ENCODE assay signal across 23 cellular contexts in genomic region chr19:31944286-31944685, GRCh38.
A peak's percentile ranks its signal among the peaks of the same experiment; 100 is the strongest.
DNase-seq lines count a peak whose midpoint lies in the region; ATAC-seq and TF ChIP-seq lines count a peak whose summit lies in the region.
"Had no signal": no experiment of that assay in that cellular context is flagged by ENCODE, and none has a peak within 500 bp of the region (broad histone marks: within the 10 kb centered on the region; RNA-seq: fewer than 3 reads in every experiment).

No MANE protein-coding gene starts in this region.

- no peaks in the 10 kb centered on the region for H3K9me3 Mint-ChIP-seq in GM23338
- no peaks in the 10 kb centered on the region for H3K9me3 Mint-ChIP-seq in mesothelial cell of epicardium
- H3K9me3 Mint-ChIP-seq: CD4-positive, alpha-beta T cell; CD8-positive, alpha-beta T cell had no signal

- H3K27me3 Mint-ChIP-seq in GM23338 (ENCODE audit: insufficient read depth, low read depth, poor library complexity) (no peaks in the 10 kb centered on the region), mesothelial cell of epicardium (ENCODE audit: low read depth) (no peaks in the 10 kb centered on the region)
- H3K27me3 Mint-ChIP-seq: B cell; CD4-positive, alpha-beta T cell had no signal

- H3K36me3 Mint-ChIP-seq in GM23338 (ENCODE audit: low read depth) (no peaks in the 10 kb centered on the region), mesothelial cell of epicardium (no peaks in the 10 kb centered on the region)
- H3K36me3 Mint-ChIP-seq: CD8-positive, alpha-beta T cell had no signal

- no peaks in the 10 kb centered on the region for H3F3A ChIP-seq in GM23338 (replicated peaks; ENCODE audit: low read depth)

- TF ChIP-seq CTCF in GM23338 (conservative IDR thresholded peaks at IDR 0.05; ENCODE audit: low read depth in 2 of 2) (no peak), mesothelial cell of epicardium (IDR thresholded peaks at IDR 0.05; ENCODE audit: unreplicated experiment) (no peak), osteoblast (IDR thresholded peaks at IDR 0.05; ENCODE audit: extremely low read depth, low read depth, low read length) (no peak), right atrium auricular region (IDR thresholded peaks at IDR 0.05) (no peak)

- no peak overlapping the region for H3K4me3 Mint-ChIP-seq in GM23338
- no peak overlapping the region for H3K4me3 Mint-ChIP-seq in mesothelial cell of epicardium
- H3K4me3 Mint-ChIP-seq: B cell; CD4-positive, alpha-beta T cell; CD8-positive, alpha-beta T cell had no signal

- no peaks in the 10 kb centered on the region for H3K9me3 ChIP-seq in osteoblast (ENCODE audit: low read depth, low read length)
- no peaks in the 10 kb centered on the region for H3K9me3 ChIP-seq in right atrium auricular region
- H3K9me3 ChIP-seq: A549; BLaER1 treated with 17β-estradiol and CSF1 and Interleukin-3, amounts not matched to agents 10 nM and 100 nM had no signal

- H3K79me2 ChIP-seq in GM23338 (replicated peaks; ENCODE audit: insufficient read depth) = no peaks in the 10 kb centered on the region
- H3K79me2 ChIP-seq in osteoblast (ENCODE audit: insufficient read depth, low read length) = no peaks in the 10 kb centered on the region

- H3K9me2 ChIP-seq in GM23338 (ENCODE audit: insufficient read depth) = peaks cover 6% of the 10 kb centered on the region; the same call in 1 of the 2 replicates

- no peak for DNase-seq in GM23338 (ENCODE audit: low spot score)
- DNase-seq in iPS-NIHi7 (ENCODE audit: extremely low spot score) = peak; percentile 1
- no peak for DNase-seq in mesothelial cell of epicardium (ENCODE audit: low spot score in 2 of 2, unreplicated experiment in 2 of 2)
- DNase-seq in osteoblast (ENCODE audit: insufficient read length, low spot score, missing footprints) = peak; percentile 34
- DNase-seq in NCI-H748 treated with DMSO at 0.1 percent for 48 hours (lab: John Stamatoyannopoulos, UW) = no peak
- no peak for DNase-seq in right atrium auricular region (ENCODE audit: low spot score)
- no peak for DNase-seq in activated naive CD4-positive, alpha-beta T cell treated with anti-CD3 and anti-CD28 coated beads, Interleukin-2, amount 50 U/mL, for 16 hours
- DNase-seq: AML-193; CD4-positive, alpha-beta T cell; CD8-positive, alpha-beta T cell; DMS 273 treated with DMSO at 0.1 percent for 48 hours; DMS153; DMS53; DMS79; DND-41; EL; GDM1 had no signal

- H3K4me1 ChIP-seq in GM23338 (ENCODE audit: insufficient read depth) (no peaks in the 10 kb centered on the region), osteoblast (ENCODE audit: insufficient read depth, low read length) (no peaks in the 10 kb centered on the region), right atrium auricular region (no peaks in the 10 kb centered on the region)
- H3K4me1 ChIP-seq: A549 had no signal

- no peaks in the 10 kb centered on the region for H4K20me1 ChIP-seq in GM23338 (replicated peaks; ENCODE audit: insufficient read depth)
- no peaks in the 10 kb centered on the region for H4K20me1 ChIP-seq in osteoblast (ENCODE audit: insufficient read depth, low read length)
- H4K20me1 ChIP-seq: BLaER1 treated with 17β-estradiol and CSF1 and Interleukin-3, amounts not matched to agents 10 nM and 100 nM had no signal

- ATAC-seq in GM23338 = no peak
- ATAC-seq: A549; CD8-positive, alpha-beta T cell; GM12878 had no signal

- H3K27ac ChIP-seq in GM23338 (ENCODE audit: low read depth) = no peak overlapping the region
- no peak overlapping the region for H3K27ac ChIP-seq in osteoblast (ENCODE audit: low read depth, low read length)
- H3K27ac ChIP-seq in right atrium auricular region = no peak overlapping the region
- H3K27ac ChIP-seq: 22Rv1; A549; BLaER1 treated with 17β-estradiol and CSF1 and Interleukin-3, amounts not matched to agents 10 nM and 100 nM; C4-2B had no signal

- H3K36me3 ChIP-seq in GM23338 (ENCODE audit: insufficient read depth) (no peaks in the 10 kb centered on the region), osteoblast (ENCODE audit: insufficient read depth, low read length) (no peaks in the 10 kb centered on the region), right atrium auricular region (no peaks in the 10 kb centered on the region)
- H3K36me3 ChIP-seq: BLaER1 treated with 17β-estradiol and CSF1 and Interleukin-3, amounts not matched to agents 10 nM and 100 nM had no signal

- no peaks in the 10 kb centered on the region for H3K27me3 ChIP-seq in GM23338 (ENCODE audit: insufficient read depth)
- no peaks in the 10 kb centered on the region for H3K27me3 ChIP-seq in osteoblast (ENCODE audit: insufficient read depth, low read length)
- H3K27me3 ChIP-seq in right atrium auricular region = no peaks in the 10 kb centered on the region
- H3K27me3 ChIP-seq: BLaER1 treated with 17β-estradiol and CSF1 and Interleukin-3, amounts not matched to agents 10 nM and 100 nM had no signal

- H3K4me1 Mint-ChIP-seq in GM23338 (peaks cover 7% of the 10 kb centered on the region), mesothelial cell of epicardium (peaks cover 71% of the 10 kb centered on the region)
- H3K4me1 Mint-ChIP-seq: B cell had no signal

- no peak overlapping the region for H3K27ac Mint-ChIP-seq in GM23338
- H3K27ac Mint-ChIP-seq in mesothelial cell of epicardium = peak overlapping the region; percentile 70
- H3K27ac Mint-ChIP-seq: B cell; CD4-positive, alpha-beta T cell; CD8-positive, alpha-beta T cell had no signal

- H3K4me3 ChIP-seq in GM23338 (no peak overlapping the region), osteoblast (ENCODE audit: insufficient read depth, low read length) (no peak overlapping the region), right atrium auricular region (no peak overlapping the region)
- H3K4me3 ChIP-seq: A549; BLaER1 treated with 17β-estradiol and CSF1 and Interleukin-3, amounts not matched to agents 10 nM and 100 nM; GM12878 had no signal

- H2AFZ ChIP-seq in GM23338 (0 out of 2 replicates have a peak overlapping the region, but pooled peaks have one; percentile 56), osteoblast (ENCODE audit: low read length) (no peak overlapping the region)

- no peak overlapping the region for H3K4me2 ChIP-seq in GM23338
- no peak overlapping the region for H3K4me2 ChIP-seq in osteoblast (ENCODE audit: insufficient read depth, low read length)
- H3K4me2 ChIP-seq: A549; BLaER1 treated with 17β-estradiol and CSF1 and Interleukin-3, amounts not matched to agents 10 nM and 100 nM had no signal

TF ChIP-seq in GM23338, 12 proteins besides CTCF, POLR2A, EP300 and RAD21 (continues in another document):
- TF ChIP-seq JUNB (IDR thresholded peaks at IDR 0.05; ENCODE audit: unreplicated experiment) = no peak
- TF ChIP-seq ZNF331 (CRISPR knock-in tag; IDR thresholded peaks at IDR 0.05; ENCODE audit: low read depth) = no peak
- TF ChIP-seq CREB1 (CRISPR knock-in tag; IDR thresholded peaks at IDR 0.05; ENCODE audit: low read depth) = no peak
- TF ChIP-seq, protein P1, sequence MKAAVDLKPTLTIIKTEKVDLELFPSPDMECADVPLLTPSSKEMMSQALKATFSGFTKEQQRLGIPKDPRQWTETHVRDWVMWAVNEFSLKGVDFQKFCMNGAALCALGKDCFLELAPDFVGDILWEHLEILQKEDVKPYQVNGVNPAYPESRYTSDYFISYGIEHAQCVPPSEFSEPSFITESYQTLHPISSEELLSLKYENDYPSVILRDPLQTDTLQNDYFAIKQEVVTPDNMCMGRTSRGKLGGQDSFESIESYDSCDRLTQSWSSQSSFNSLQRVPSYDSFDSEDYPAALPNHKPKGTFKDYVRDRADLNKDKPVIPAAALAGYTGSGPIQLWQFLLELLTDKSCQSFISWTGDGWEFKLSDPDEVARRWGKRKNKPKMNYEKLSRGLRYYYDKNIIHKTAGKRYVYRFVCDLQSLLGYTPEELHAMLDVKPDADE (IDR thresholded peaks at IDR 0.05) = no peak
- no peak for TF ChIP-seq NANOG (IDR thresholded peaks at IDR 0.05; ENCODE audit: borderline replicate concordance)
- TF ChIP-seq EZH2 (IDR thresholded peaks at IDR 0.05; ENCODE audit: low read depth, unreplicated experiment) = no peak
- TF ChIP-seq POLR2AphosphoS5 (IDR thresholded peaks at IDR 0.05; ENCODE audit: low read depth) = no peak
- no peak for TF ChIP-seq STAT1 (IDR thresholded peaks at IDR 0.05; ENCODE audit: unreplicated experiment)

Comparison
In these comparisons a context has a peak if more than half of its experiments do, and no peak if none do; other contexts are left out.
1. DNase-seq: peak in iPS-NIHi7 (single experiment) and osteoblast (single experiment); none in GM23338 (single experiment), mesothelial cell of epicardium (0 of 2), NCI-H748 treated with DMSO at 0.1 percent for 48 hours (single experiment), right atrium auricular region (single experiment) and activated naive CD4-positive, alpha-beta T cell treated with anti-CD3 and anti-CD28 coated beads, Interleukin-2, amount 50 U/mL, for 16 hours (single experiment).